ENCODE assay signal across 8 cellular contexts in the genomic region with DNA sequence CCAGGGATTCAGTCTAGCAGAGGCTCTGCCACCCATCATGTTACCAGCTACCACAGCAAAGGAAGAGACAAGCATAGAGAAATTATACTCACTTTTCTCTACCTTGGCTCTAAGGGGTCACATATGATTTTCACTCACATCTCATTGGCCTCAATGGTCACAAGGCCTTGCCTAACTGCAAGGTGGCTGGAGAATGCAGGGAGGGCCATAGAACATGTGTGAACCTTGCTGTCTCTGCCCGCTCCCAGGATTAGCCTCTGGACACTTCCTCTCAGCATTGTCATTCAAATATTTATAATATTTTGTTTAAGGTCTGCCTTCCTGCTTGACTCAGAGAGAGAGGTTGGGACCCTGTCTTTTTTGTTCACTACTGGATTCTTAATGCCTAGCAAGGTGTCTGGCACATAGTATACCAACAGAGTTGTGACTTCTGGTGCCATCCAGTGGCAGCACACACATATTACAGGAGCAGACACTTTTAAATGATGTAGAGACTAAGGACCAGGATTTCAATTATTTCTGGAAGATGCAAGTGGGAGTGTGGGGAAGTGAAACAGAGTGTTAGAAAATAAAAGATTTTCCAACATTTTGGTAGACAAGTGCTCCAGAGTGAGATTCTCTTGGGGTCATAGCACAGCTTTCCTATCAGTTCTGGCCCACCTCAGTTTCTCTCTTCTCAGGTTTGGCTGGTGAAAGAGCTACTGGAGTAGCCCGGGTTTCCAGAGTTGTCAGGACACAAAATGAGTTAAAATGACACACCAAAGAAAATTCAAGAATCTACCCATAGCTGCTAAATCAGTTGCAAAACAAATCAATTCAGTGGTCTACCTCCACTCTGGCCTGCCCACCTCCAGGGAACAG.
DNase-seq lines count a peak whose midpoint lies in the region; ATAC-seq, FAIRE-seq and TF ChIP-seq lines count a peak whose summit lies in the region.

No MANE protein-coding gene starts in this region.

- no peak overlapping the region for H3K4me3 ChIP-seq in Panc1 (ENCODE audit: low read depth in 2 of 2, low read length in 2 of 2)

- H3K4me1 Mint-ChIP-seq in CD14-positive monocyte (peaks cover 16% of the 10 kb centered on the region), progenitor cell of endocrine pancreas (ENCODE audit: low read depth) (peaks cover 4% of the 10 kb centered on the region)

- no peak for FAIRE-seq in frontal cortex (lab: Jason Lieb, UNC)

- H3K4me3 Mint-ChIP-seq in CD14-positive monocyte (no peak overlapping the region), progenitor cell of endocrine pancreas (ENCODE audit: low read depth) (no peak overlapping the region)

- CTCF ChIA-PET in Panc1 (lab: Charles Lee), result interaction anchor here (0.6 to 1.3 kb wide), 5 partner anchors 22 to 686 kb away, joined by 3 to 7 read pairs (median 5); no protein-coding TSS in a partner anchor

- no peak for DNase-seq in CD14-positive monocyte (ENCODE audit: low spot score)
- DNase-seq in Panc1 (ENCODE audit: low read depth, low spot score), result no peak
- DNase-seq in activated T-helper 1 cell treated with anti-CD3 and anti-CD28 coated beads, Interleukin-2, amount 50 U/mL, for 16 hours (ENCODE audit: low read depth in 1 of 2, low spot score in 1 of 2), result peak; percentile 38 to 41
- peak; percentile 16 to 38 for DNase-seq in frontal cortex (ENCODE audit: low spot score in 2 of 2)
- peak; percentile 25 for DNase-seq in progenitor cell of endocrine pancreas (ENCODE audit: low spot score, unreplicated experiment)
- no peak for DNase-seq in ecto neural progenitor cell (ENCODE audit: low spot score)

- H3K27me3 ChIP-seq in Panc1 (ENCODE audit: control insufficient read depth, insufficient read depth, low read length), result peaks cover 5% of the 10 kb centered on the region; the same call in 1 of the 2 replicates

- H3K9me3 Mint-ChIP-seq in CD14-positive monocyte, result peaks cover 0 to 8% (median 3%) of the 10 kb centered on the region in 7 donors
- peaks cover 4% of the 10 kb centered on the region for H3K9me3 Mint-ChIP-seq in progenitor cell of endocrine pancreas (ENCODE audit: low read depth)

- BruUV-seq in Panc1 (replicated peaks; lab: Mats Ljungman, UMichigan), result no TSS peak

- H3K27me3 Mint-ChIP-seq in CD14-positive monocyte (ENCODE audit: low read depth in 3 of 3) (no peaks in the 10 kb centered on the region), progenitor cell of endocrine pancreas (peaks cover 17% of the 10 kb centered on the region)

- H3K36me3 Mint-ChIP-seq in CD14-positive monocyte (no peaks in the 10 kb centered on the region), progenitor cell of endocrine pancreas (ENCODE audit: insufficient read depth) (no peaks in the 10 kb centered on the region)

- TF ChIP-seq CTCF in CD14-positive monocyte (IDR thresholded peaks at IDR 0.05) (peak; percentile 87), Panc1 (IDR thresholded peaks at IDR 0.05) (peak; percentile 84), progenitor cell of endocrine pancreas (IDR thresholded peaks at IDR 0.05; ENCODE audit: unreplicated experiment) (peak; percentile 82)

- POLR2A ChIA-PET in Panc1 (lab: Charles Lee), result interaction anchor here (0.6 kb wide), 1 partner anchor 93 kb away, joined by 6 read pairs; no protein-coding TSS in a partner anchor

- no peaks in the 10 kb centered on the region for H3K9me3 ChIP-seq in Panc1 (ENCODE audit: control insufficient read depth, insufficient read depth, low read depth, low read length)

- no peaks in the 10 kb centered on the region for H3K4me1 ChIP-seq in Panc1 (ENCODE audit: control insufficient read depth, insufficient read depth, low read length)

- peak; percentile 80 for ATAC-seq in GM19023 (IDR thresholded peaks at IDR 0.05; ENCODE audit: unreplicated experiment)
- ATAC-seq in HG03342 (IDR thresholded peaks at IDR 0.05; ENCODE audit: unreplicated experiment), result peak; percentile 79
- ATAC-seq in Panc1, result peak; percentile 93

- in situ Hi-C loops in Panc1 (cut with HindIII; ENCODE audit: low pct_unique_long_range_greater_than_20kb, low sequenced_read_pairs), result loop anchor here (25.0 kb wide), 1 partner anchor 221 kb away; a partner anchor contains a TSS

- no peak overlapping the region for H3K27ac Mint-ChIP-seq in CD14-positive monocyte
- H3K27ac Mint-ChIP-seq in progenitor cell of endocrine pancreas, result no peak overlapping the region

- intact Hi-C loops in CD14-positive monocyte (cut with micrococcal nuclease) (loop anchor here (5.0 to 10.0 kb wide), 2 partner anchors 241 to 689 kb away; no protein-coding TSS in a partner anchor), Panc1 (cut with micrococcal nuclease; ENCODE audit: unreplicated experiment) (loop anchor here (1.0 to 5.0 kb wide), 3 partner anchors 119 to 686 kb away; a partner anchor contains a TSS)

- H3K36me3 ChIP-seq in Panc1 (ENCODE audit: control insufficient read depth, insufficient read depth, low read length), result no peaks in the 10 kb centered on the region

- H3K27ac ChIP-seq in Panc1 (ENCODE audit: low read length), result no peak overlapping the region

Comparison
In these comparisons a context has a peak if more than half of its experiments do, and no peak if none do; other contexts are left out.
1. DNase-seq: peak in activated T-helper 1 cell treated with anti-CD3 and anti-CD28 coated beads, Interleukin-2, amount 50 U/mL, for 16 hours (2 of 2), frontal cortex (2 of 2) and progenitor cell of endocrine pancreas (single experiment); none in CD14-positive monocyte (single experiment), Panc1 (single experiment) and ecto neural progenitor cell (single experiment).
2. Peak in every context shown above with its lines, with median percentiles within 50 percentile points of each other: CTCF ChIP-seq and ATAC-seq.